11 cellular contexts compared by ENCODE assay signal in genomic region chr3:118144919-118145318, GRCh38.
"Had no signal": no experiment of that assay in that cellular context is flagged by ENCODE, and none has a peak within 500 bp of the region (broad histone marks: within the 10 kb centered on the region; RNA-seq: fewer than 3 reads in every experiment).

No MANE protein-coding gene starts in this region.

- H3K27me3 Mint-ChIP-seq: activated naive CD8-positive, alpha-beta T cell had no signal

- H3K4me2 ChIP-seq: hepatocyte had no signal

- H3K36me3 Mint-ChIP-seq: activated naive CD8-positive, alpha-beta T cell had no signal

- H3K27me3 ChIP-seq: hepatocyte had no signal

- H2AFZ ChIP-seq: hepatocyte, parathyroid adenoma had no signal

- H3K27ac ChIP-seq: hepatocyte, parathyroid adenoma had no signal

- H3K4me3 Mint-ChIP-seq: activated naive CD8-positive, alpha-beta T cell; neural crest cell had no signal

- H3K4me3 ChIP-seq: hepatocyte had no signal

- H3K4me1 Mint-ChIP-seq: neural crest cell had no signal

- H3K4me1 ChIP-seq: parathyroid adenoma had no signal

- H3K27ac Mint-ChIP-seq: activated naive CD8-positive, alpha-beta T cell had no signal

- DNase-seq: activated gamma-delta T cell; activated T-cell treated with anti-CD3 and anti-CD28 coated beads, Interleukin-2, amount 50 U/mL, for 48 hours; amygdala; cerebellar nuclear complex; kidney glomerular epithelial cell; retina; stimulated activated CD4-positive, alpha-beta T cell treated with anti-CD3 and anti-CD28 coated beads, Interleukin-4, amount 100 ng/mL, for 4 hours had no signal

- H3K9ac ChIP-seq: parathyroid adenoma had no signal

- H3K79me2 ChIP-seq: hepatocyte, parathyroid adenoma had no signal
